8 cellular contexts compared by ENCODE assay signal in the genomic region with DNA sequence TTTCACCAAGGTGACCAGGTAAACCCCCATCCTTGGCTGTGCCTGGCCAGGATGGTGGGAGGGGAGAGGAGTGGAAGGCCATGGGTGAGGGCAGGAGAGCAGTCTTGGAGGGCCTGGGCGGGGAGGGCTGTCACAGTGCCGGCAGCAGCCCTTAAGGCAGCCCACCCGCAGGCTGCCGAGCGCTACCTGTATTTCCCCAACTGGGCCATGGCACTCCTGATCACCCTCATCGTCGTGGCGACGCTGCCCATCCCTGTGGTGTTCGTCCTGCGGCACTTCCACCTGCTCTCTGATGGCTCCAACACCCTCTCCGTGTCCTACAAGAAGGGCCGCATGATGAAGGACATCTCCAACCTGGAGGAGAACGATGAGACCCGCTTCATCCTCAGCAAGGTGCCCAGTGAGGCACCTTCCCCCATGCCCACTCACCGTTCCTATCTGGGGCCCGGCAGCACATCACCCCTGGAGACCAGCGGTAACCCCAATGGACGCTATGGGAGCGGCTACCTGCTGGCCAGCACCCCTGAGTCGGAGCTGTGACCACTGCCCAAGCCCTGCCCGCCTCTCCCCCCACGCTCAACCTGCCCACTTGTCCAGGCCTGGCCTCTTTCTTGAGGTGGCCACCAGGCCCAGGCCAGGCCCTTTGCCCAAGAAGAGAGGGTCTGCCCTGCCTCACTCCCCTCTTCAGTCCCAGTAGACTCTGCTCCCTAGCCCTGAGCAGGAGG. TPM values are rescaled to one million over a fixed set of nuclear protein-coding genes. Genes with fewer than 3 reads are reported as not detected.
"Had no signal": no experiment of that assay in that cellular context is flagged by ENCODE, and none has a peak within 500 bp of the region (broad histone marks: within the 10 kb centered on the region; RNA-seq: fewer than 3 reads in every experiment).

No MANE protein-coding gene starts in this region.

- FAIRE-seq: H54, HTR-8/SVneo had no signal

- H3K4me3 ChIP-seq: GM23248 had no signal

- DNase-seq: GM23248, GOT3, H9, HCEC 1CT, IMR-90 had no signal

- H3K27ac ChIP-seq: GM23248 had no signal

- H2AFZ ChIP-seq: GM23248 had no signal

- H3K27ac Mint-ChIP-seq: H9 had no signal

- H3K9ac ChIP-seq: GM23248 had no signal

- H3K4me3 Mint-ChIP-seq: H9 had no signal

RNA-seq across cellular contexts. Expression of a gene that starts 47.8 kb away (rescaled TPM):
- total RNA-seq: HT-29 had no signal
